ENCODE assay signal across 9 cellular contexts in the genomic region with DNA sequence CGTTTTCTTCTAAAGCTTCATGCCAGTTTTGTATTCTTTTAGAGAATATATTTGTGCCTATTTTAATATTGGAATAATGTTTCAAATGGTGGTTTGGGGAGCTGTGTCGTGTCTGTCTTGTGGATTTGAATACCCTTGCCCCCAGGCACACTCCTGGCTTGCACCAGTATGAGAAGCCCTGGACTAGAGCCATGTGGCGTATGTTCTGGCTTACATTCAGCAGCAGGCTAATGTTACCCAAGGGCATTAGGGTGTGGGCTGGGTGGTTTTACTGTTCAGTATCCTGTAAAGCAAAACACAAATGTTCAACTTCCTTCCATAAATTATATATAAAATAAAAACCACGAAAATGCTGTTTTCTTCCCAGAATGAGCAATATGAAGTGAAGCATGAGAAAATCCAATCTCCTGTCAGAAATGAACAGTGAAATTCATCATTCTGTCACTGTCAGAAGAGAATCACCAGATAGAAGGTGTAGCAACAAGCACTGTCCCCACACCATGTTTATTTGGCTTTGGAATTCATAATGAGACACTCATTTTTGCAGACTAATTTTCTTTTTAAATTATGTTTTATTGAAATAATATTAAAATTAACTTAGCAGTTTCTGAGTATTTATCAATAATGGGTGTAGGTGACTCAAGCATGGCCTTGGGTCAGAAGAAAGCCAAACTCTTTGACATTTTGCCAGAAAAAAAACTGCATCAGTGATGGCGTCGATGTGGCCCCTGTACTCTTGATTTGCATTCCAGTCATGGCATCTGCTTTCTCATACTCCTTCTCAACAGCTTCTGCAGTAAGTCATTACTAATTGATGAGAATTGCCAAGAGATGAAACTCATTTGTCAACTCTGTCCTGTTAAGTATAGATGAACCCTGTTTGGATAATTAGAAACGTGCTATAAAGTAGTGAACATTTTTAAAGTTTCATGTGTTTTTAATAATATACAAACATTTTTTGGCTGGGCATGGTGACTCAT. TPM values are rescaled to one million over a fixed set of nuclear protein-coding genes. Genes with fewer than 3 reads are reported as not detected.
A peak's percentile ranks its signal among the peaks of the same experiment; 100 is the strongest.
DNase-seq lines count a peak whose midpoint lies in the region; ATAC-seq and TF ChIP-seq lines count a peak whose summit lies in the region.
"Had no signal": no experiment of that assay in that cellular context is flagged by ENCODE, and none has a peak within 500 bp of the region (broad histone marks: within the 10 kb centered on the region; RNA-seq: fewer than 3 reads in every experiment).

No MANE protein-coding gene starts in this region.

- CTCF ChIA-PET in Panc1 (lab: Charles Lee), result no interaction called here
- CTCF ChIA-PET in CD8-positive, alpha-beta T cell (lab: Charles Lee), result no interaction called here

- H3K4me1 ChIP-seq in GM23248 (ENCODE audit: insufficient read depth), result peaks cover 78% of the 10 kb centered on the region
- peaks cover 59% of the 10 kb centered on the region for H3K4me1 ChIP-seq in Panc1 (ENCODE audit: control insufficient read depth, insufficient read depth, low read length)
- peaks cover 0 to 78% (median 50%) of the 10 kb centered on the region in 4 donors for H3K4me1 ChIP-seq in sigmoid colon
- H3K4me1 ChIP-seq in CD8-positive, alpha-beta T cell (ENCODE audit: insufficient read depth, low read length), result no peaks in the 10 kb centered on the region

- H3K9ac ChIP-seq in GM23248, result peak overlapping the region; percentile 23

- no peak for TF ChIP-seq EP300 in sigmoid colon (IDR thresholded peaks at IDR 0.05)

- peaks cover 67% of the 10 kb centered on the region for H3F3A ChIP-seq in GM23248 (ENCODE audit: insufficient read depth)

- POLR2A ChIA-PET in Panc1 (lab: Charles Lee), result no interaction called here
- POLR2A ChIA-PET in CD8-positive, alpha-beta T cell (lab: Charles Lee), result no interaction called here

- H3K36me3 ChIP-seq in GM23248 (ENCODE audit: low read depth), result no peaks in the 10 kb centered on the region
- H3K36me3 ChIP-seq in Panc1 (ENCODE audit: control insufficient read depth, insufficient read depth, low read length), result no peaks in the 10 kb centered on the region
- no peaks in the 10 kb centered on the region for H3K36me3 ChIP-seq in sigmoid colon
- H3K36me3 ChIP-seq in CD8-positive, alpha-beta T cell (ENCODE audit: insufficient read depth, low read length), result no peaks in the 10 kb centered on the region

- TF ChIP-seq CTCF in Panc1 (IDR thresholded peaks at IDR 0.05) (no peak), fibroblast of the aortic adventitia (IDR thresholded peaks at IDR 0.05; ENCODE audit: insufficient read depth, low read length) (no peak), sigmoid colon (IDR thresholded peaks at IDR 0.05) (no peak)
- TF ChIP-seq CTCF in CD8-positive, alpha-beta T cell (IDR thresholded peaks at IDR 0.05), result no peak

- H3K27ac ChIP-seq in GM23248, result peak overlapping the region; percentile 76
- peak overlapping the region; percentile 48; the same call in 1 of the 2 replicates for H3K27ac ChIP-seq in Panc1 (ENCODE audit: low read length)
- H3K27ac ChIP-seq in sigmoid colon, result peak overlapping the region in 2 of 4 donors; percentile 10 to 38
- no peak overlapping the region for H3K27ac ChIP-seq in CD8-positive, alpha-beta T cell (ENCODE audit: low read depth, low read length)

- ATAC-seq in Panc1, result no peak
- ATAC-seq in CD8-positive, alpha-beta T cell, result no peak
- ATAC-seq: activated CD4-positive, CD25-positive, alpha-beta regulatory T cell treated with anti-CD3 and anti-CD28 coated beads, Interleukin-2, amount 50 U/mL, for 24 hours had no signal

- no TSS peak for BruUV-seq in Panc1 (replicated peaks; lab: Mats Ljungman, UMichigan)

- H3K9me3 Mint-ChIP-seq in CD8-positive, alpha-beta T cell, result no peaks in the 10 kb centered on the region

- peak overlapping the region; percentile 71 for H3K4me2 ChIP-seq in GM23248 (ENCODE audit: unreplicated experiment)

- 14 to 21% methylated on average over 7 of the region's 7 CpGs for WGBS in GM23248 (ENCODE audit: low coverage in 1 of 2, low lambda C conversion rate in 2 of 2, missing lambda C conversion rate in 2 of 2), 2 experiments
- 50 to 55% methylated on average over 7 of the region's 7 CpGs for WGBS in sigmoid colon, 2 donors

- no peak overlapping the region for H2AFZ ChIP-seq in GM23248

- H3K27me3 Mint-ChIP-seq in CD8-positive, alpha-beta T cell (ENCODE audit: low read depth), result peaks cover 4% of the 10 kb centered on the region

- no peak overlapping the region for H3K27ac Mint-ChIP-seq in CD8-positive, alpha-beta T cell

- H3K4me3 ChIP-seq in GM23248, result peak overlapping the region; percentile 3; the same call in 1 of the 2 replicates
- no peak overlapping the region for H3K4me3 ChIP-seq in Panc1 (ENCODE audit: low read depth in 2 of 2, low read length in 2 of 2)
- no peak overlapping the region for H3K4me3 ChIP-seq in fibroblast of the aortic adventitia (ENCODE audit: low read depth, low read length)
- H3K4me3 ChIP-seq in sigmoid colon, result no peak overlapping the region
- H3K4me3 ChIP-seq in CD8-positive, alpha-beta T cell (ENCODE audit: low read depth, low read length), result no peak overlapping the region

- peaks cover 1% of the 10 kb centered on the region for H3K4me1 Mint-ChIP-seq in CD8-positive, alpha-beta T cell (ENCODE audit: low read depth)

- H3K4me3 Mint-ChIP-seq in CD8-positive, alpha-beta T cell, result no peak overlapping the region

- DNase-seq in GM23248 (peak; percentile 84), Panc1 (ENCODE audit: low read depth, low spot score) (no peak), fibroblast of the aortic adventitia (ENCODE audit: low read depth) (peak; percentile 72), sigmoid colon (peak; percentile 81), NCI-H1694 (lab: John Stamatoyannopoulos, UW) (no peak)
- no peak for DNase-seq in activated T-cell treated with anti-CD3 and anti-CD28 coated beads, Interleukin-2, amount 50 U/mL, for 48 hours
- DNase-seq in CD8-positive, alpha-beta T cell, result no peak
- no peak for DNase-seq in stimulated activated CD8-positive, alpha-beta memory T cell treated with anti-CD3 and anti-CD28 coated beads, Interleukin-4, amount 100 ng/mL, for 48 hours

- intact Hi-C loops in Panc1 (cut with micrococcal nuclease; ENCODE audit: unreplicated experiment) (no loop called here), sigmoid colon (cut with DNase I) (loop anchor here (5.0 kb wide), 1 partner anchor 46 kb away; a partner anchor contains a TSS)
- intact Hi-C loops in CD8-positive, alpha-beta T cell (cut with DNase I, micrococcal nuclease), result no loop called here

- H3K36me3 Mint-ChIP-seq in CD8-positive, alpha-beta T cell, result no peaks in the 10 kb centered on the region

- in situ Hi-C loops in GM23248 (cut with MboI) (no loop called here), Panc1 (cut with HindIII; ENCODE audit: low pct_unique_long_range_greater_than_20kb, low sequenced_read_pairs) (no loop called here)

- H3K9me3 ChIP-seq in GM23248 (ENCODE audit: low read depth), result no peaks in the 10 kb centered on the region
- no peaks in the 10 kb centered on the region for H3K9me3 ChIP-seq in Panc1 (ENCODE audit: control insufficient read depth, insufficient read depth, low read depth, low read length)
- no peaks in the 10 kb centered on the region for H3K9me3 ChIP-seq in sigmoid colon
- no peaks in the 10 kb centered on the region for H3K9me3 ChIP-seq in CD8-positive, alpha-beta T cell (ENCODE audit: low read length)

- no peaks in the 10 kb centered on the region for H3K9me2 ChIP-seq in GM23248 (ENCODE audit: insufficient read depth)

- TF ChIP-seq POLR2A in sigmoid colon (IDR thresholded peaks at IDR 0.05), result no peak

- H4K20me1 ChIP-seq in GM23248 (ENCODE audit: insufficient read depth), result 0 out of 2 replicates have a peak, but pooled peaks cover 5% of the 10 kb centered on the region

- H3K27me3 ChIP-seq in GM23248 (replicated peaks; ENCODE audit: insufficient read depth) (no peaks in the 10 kb centered on the region), Panc1 (ENCODE audit: control insufficient read depth, insufficient read depth, low read length) (no peaks in the 10 kb centered on the region), sigmoid colon (no peaks in the 10 kb centered on the region)
- no peaks in the 10 kb centered on the region for H3K27me3 ChIP-seq in CD8-positive, alpha-beta T cell (ENCODE audit: insufficient read depth, low read length)

- peaks cover 90% of the 10 kb centered on the region for H3K79me2 ChIP-seq in GM23248 (ENCODE audit: insufficient read depth)

RNA-seq across cellular contexts. Expression of a gene that starts 43.8 kb away (rescaled TPM):
- 31.0 and 33.2 TPM in 2 replicates for total RNA-seq in GM23248 (2014; rRNA removed; shearing (Covaris generic))
- polyA plus RNA-seq in GM23248 (2016; fragmentation: Nextera tagmentation; extraction: Ambion mirVana) (44.1 and 48.3 TPM in 2 replicates), sigmoid colon (1 to 10 TPM; 1.2 to 2.5 (median 1.8) TPM)
- total RNA-seq in Panc1 (2021; ENCODE audit: unreplicated experiment) (80.3 TPM), fibroblast of the aortic adventitia (ENCODE audit: low replicate concordance) (21.5 and 47.0 TPM in 2 replicates), sigmoid colon (10 to 100 TPM; 27.0 to 53.5 (median 35.3) TPM)
- 30.8 TPM for polyA plus RNA-seq in Panc1 (2012; ENCODE audit: insufficient read length)
- 1 to 10 TPM in 1 of 2 experiments, under 1 TPM in 1; 0.73 to 1.8 TPM for total RNA-seq in CD8-positive, alpha-beta T cell

Comparison
In these comparisons a context has a peak if more than half of its experiments do, and no peak if none do; other contexts are left out.
1. DNase-seq: peak in GM23248 (single experiment), fibroblast of the aortic adventitia (single experiment) and sigmoid colon (single experiment); none in Panc1 (single experiment), activated T-cell treated with anti-CD3 and anti-CD28 coated beads, Interleukin-2, amount 50 U/mL, for 48 hours (0 of 2), CD8-positive, alpha-beta T cell (0 of 7), stimulated activated CD8-positive, alpha-beta memory T cell treated with anti-CD3 and anti-CD28 coated beads, Interleukin-4, amount 100 ng/mL, for 48 hours (single experiment) and NCI-H1694 (single experiment).